25 cellular contexts compared by ENCODE assay signal in the genomic region with DNA sequence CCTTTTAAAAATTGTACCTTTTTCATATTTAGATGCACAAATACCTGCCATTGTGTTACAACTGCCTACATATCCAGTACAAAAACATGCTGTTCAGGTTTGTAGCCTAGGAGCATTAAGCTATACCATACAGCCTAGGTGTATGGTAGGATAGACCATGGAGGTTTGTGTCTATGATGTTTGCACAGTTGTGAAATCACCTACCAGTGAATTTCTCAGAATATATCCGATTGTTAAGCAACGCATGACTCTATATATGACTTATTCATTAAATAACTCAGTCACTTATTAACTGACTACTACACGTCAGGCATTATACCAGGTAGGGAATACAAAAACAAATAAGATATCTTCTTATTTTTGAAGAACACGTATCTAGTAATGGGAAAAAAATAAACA. TPM values are rescaled to one million over a fixed set of nuclear protein-coding genes. Genes with fewer than 3 reads are reported as not detected.
DNase-seq lines count a peak whose midpoint lies in the region; ATAC-seq and TF ChIP-seq lines count a peak whose summit lies in the region.
"Had no signal": no experiment of that assay in that cellular context is flagged by ENCODE, and none has a peak within 500 bp of the region (broad histone marks: within the 10 kb centered on the region; RNA-seq: fewer than 3 reads in every experiment).

No MANE protein-coding gene starts in this region.

- TF ChIP-seq POLR2A in right lobe of liver (IDR thresholded peaks at IDR 0.05) = no peak

- no peaks in the 10 kb centered on the region for H3K79me2 ChIP-seq in PC-3 (ENCODE audit: low read length)

- H3K4me3 Mint-ChIP-seq in stimulated activated naive CD8-positive, alpha-beta T cell treated with anti-CD3 and anti-CD28 coated beads, Interleukin-15, amount 100 ng/mL, for 72 hours = no peak overlapping the region
- H3K4me3 Mint-ChIP-seq in CD4-positive, alpha-beta T cell = no peak overlapping the region
- H3K4me3 Mint-ChIP-seq: CD8-positive, alpha-beta T cell; IgD-negative memory B cell had no signal

- in situ Hi-C loops in Caki2 (cut with HindIII; ENCODE audit: low pct_unique_long_range_greater_than_20kb, low sequenced_read_pairs) = no loop called here

- H3K27me3 ChIP-seq in PC-3 (ENCODE audit: low read length) = no peaks in the 10 kb centered on the region
- H3K27me3 ChIP-seq in right lobe of liver = no peaks in the 10 kb centered on the region
- no peaks in the 10 kb centered on the region for H3K27me3 ChIP-seq in CD4-positive, alpha-beta T cell (ENCODE audit: control insufficient read depth, insufficient read depth, low read length)
- H3K27me3 ChIP-seq: BLaER1 treated with 17β-estradiol and CSF1 and Interleukin-3, amounts not matched to agents 10 nM and 100 nM had no signal

- 31% methylated on average over 4 of the region's 4 CpGs for WGBS in right lobe of liver (ENCODE audit: insufficient coverage, low coverage, low lambda C conversion rate, missing lambda C conversion rate)

- peaks cover 6% of the 10 kb centered on the region for H3K4me1 Mint-ChIP-seq in stimulated activated naive CD8-positive, alpha-beta T cell treated with anti-CD3 and anti-CD28 coated beads, Interleukin-15, amount 100 ng/mL, for 72 hours
- H3K4me1 Mint-ChIP-seq in CD4-positive, alpha-beta T cell (ENCODE audit: low read depth) = peaks cover 5% of the 10 kb centered on the region

- no peaks in the 10 kb centered on the region for H3K27me3 Mint-ChIP-seq in stimulated activated naive CD8-positive, alpha-beta T cell treated with anti-CD3 and anti-CD28 coated beads, Interleukin-15, amount 100 ng/mL, for 72 hours
- no peaks in the 10 kb centered on the region for H3K27me3 Mint-ChIP-seq in CD4-positive, alpha-beta T cell
- H3K27me3 Mint-ChIP-seq: IgD-negative memory B cell had no signal

- H3K9me3 Mint-ChIP-seq in stimulated activated naive CD8-positive, alpha-beta T cell treated with anti-CD3 and anti-CD28 coated beads, Interleukin-15, amount 100 ng/mL, for 72 hours = no peaks in the 10 kb centered on the region
- no peaks in the 10 kb centered on the region for H3K9me3 Mint-ChIP-seq in CD4-positive, alpha-beta T cell
- H3K9me3 Mint-ChIP-seq: CD8-positive, alpha-beta T cell had no signal

- no peak overlapping the region for H3K4me2 ChIP-seq in PC-3 (ENCODE audit: low read length)
- H3K4me2 ChIP-seq: BLaER1 treated with 17β-estradiol and CSF1 and Interleukin-3, amounts not matched to agents 10 nM and 100 nM; KMS-11 had no signal

- no peak overlapping the region for H2AFZ ChIP-seq in PC-3 (ENCODE audit: low read length)
- H2AFZ ChIP-seq: GM23248 had no signal

- H3K27ac ChIP-seq in PC-3 (ENCODE audit: low read length) (no peak overlapping the region), right lobe of liver (peak overlapping the region in 2 of 3 donors; percentile 20 to 73)
- no peak overlapping the region for H3K27ac ChIP-seq in CD4-positive, alpha-beta T cell (ENCODE audit: low read depth, low read length)
- H3K27ac ChIP-seq: BLaER1 treated with 17β-estradiol and CSF1 and Interleukin-3, amounts not matched to agents 10 nM and 100 nM; GM23248; KMS-11 had no signal

- H3K4me3 ChIP-seq in PC-3 (ENCODE audit: low read length) = no peak overlapping the region
- H3K4me3 ChIP-seq in right lobe of liver = no peak overlapping the region
- H3K4me3 ChIP-seq: BLaER1 treated with 17β-estradiol and CSF1 and Interleukin-3, amounts not matched to agents 10 nM and 100 nM; GM23248 had no signal

- H3K9me2 ChIP-seq in PC-3 (replicated peaks; ENCODE audit: low read length) = no peaks in the 10 kb centered on the region

- H3K4me1 ChIP-seq in PC-3 (ENCODE audit: insufficient read depth, low read length) = no peaks in the 10 kb centered on the region
- peaks cover 0 to 14% (median 0%) of the 10 kb centered on the region in 4 donors for H3K4me1 ChIP-seq in right lobe of liver

- no peaks in the 10 kb centered on the region for H3K9me3 ChIP-seq in PC-3 (ENCODE audit: low read length)
- H3K9me3 ChIP-seq in right lobe of liver = no peaks in the 10 kb centered on the region
- H3K9me3 ChIP-seq in CD4-positive, alpha-beta T cell (ENCODE audit: control insufficient read depth, low read length) = no peaks in the 10 kb centered on the region
- H3K9me3 ChIP-seq: BLaER1 treated with 17β-estradiol and CSF1 and Interleukin-3, amounts not matched to agents 10 nM and 100 nM; Caco-2 had no signal

- CTCF ChIA-PET in PC-3 (lab: Charles Lee) = no interaction called here
- CTCF ChIA-PET in CD4-positive, alpha-beta T cell (lab: Charles Lee) = no interaction called here

- DNase-seq in Caki2 (ENCODE audit: low read depth) (peak; percentile 19), PC-3 (peak; percentile 35), glomerular visceral epithelial cell (ENCODE audit: extremely low spot score) (peak; percentile 10), right lobe of liver (no peak)
- DNase-seq in stimulated activated naive CD8-positive, alpha-beta T cell treated with anti-CD3 and anti-CD28 coated beads, Interleukin-15, amount 100 ng/mL, for 72 hours = no peak
- no peak for DNase-seq in CD4-positive, alpha-beta T cell
- DNase-seq: AML-193; Caco-2; CD8-positive, alpha-beta T cell; DMS79 treated with DMSO at 0.1 percent for 48 hours; GF-D8; GM23248; H7; MM.1S; NCI-H1694; NCI-H2029 treated with DMSO at 0.1 percent for 48 hours; NCI-H2227 treated with DMSO at 0.1 percent for 48 hours; NCI-H526 treated with DMSO at 0.1 percent for 48 hours; SHP77 treated with DMSO at 0.1 percent for 48 hours had no signal

- intact Hi-C loops in PC-3 (cut with micrococcal nuclease) = no loop called here
- intact Hi-C loops in right lobe of liver (cut with DNase I) = no loop called here
- intact Hi-C loops in CD4-positive, alpha-beta T cell (cut with DNase I, micrococcal nuclease) = no loop called here

- TF ChIP-seq CTCF in PC-3 (conservative IDR thresholded peaks at IDR 0.05; ENCODE audit: low read depth, low read length) = no peak
- TF ChIP-seq CTCF in right lobe of liver (IDR thresholded peaks at IDR 0.05) = no peak
- TF ChIP-seq CTCF in CD4-positive, alpha-beta T cell (IDR thresholded peaks at IDR 0.05) = no peak

- no peak overlapping the region for H3K9ac ChIP-seq in PC-3 (ENCODE audit: low read length)
- H3K9ac ChIP-seq: BLaER1 treated with 17β-estradiol and CSF1 and Interleukin-3, amounts not matched to agents 10 nM and 100 nM; GM23248; KMS-11 had no signal

- H3F3A ChIP-seq in PC-3 (ENCODE audit: low read length, unreplicated experiment) = no peaks in the 10 kb centered on the region

- POLR2A ChIA-PET in PC-3 (lab: Charles Lee; ENCODE audit: unreplicated experiment) = no interaction called here
- POLR2A ChIA-PET in CD4-positive, alpha-beta T cell (lab: Charles Lee) = no interaction called here

- H4K20me1 ChIP-seq in PC-3 (ENCODE audit: low read length) = no peaks in the 10 kb centered on the region
- H4K20me1 ChIP-seq: BLaER1 treated with 17β-estradiol and CSF1 and Interleukin-3, amounts not matched to agents 10 nM and 100 nM had no signal

- H3K27ac Mint-ChIP-seq in stimulated activated naive CD8-positive, alpha-beta T cell treated with anti-CD3 and anti-CD28 coated beads, Interleukin-15, amount 100 ng/mL, for 72 hours = no peak overlapping the region
- H3K27ac Mint-ChIP-seq in CD4-positive, alpha-beta T cell = no peak overlapping the region
- H3K27ac Mint-ChIP-seq: CD8-positive, alpha-beta T cell; IgD-negative memory B cell had no signal

- BruUV-seq in PC-3 (replicated peaks; lab: Mats Ljungman, UMichigan) = no TSS peak

- no peaks in the 10 kb centered on the region for H3K36me3 Mint-ChIP-seq in CD4-positive, alpha-beta T cell (ENCODE audit: low read depth)
- H3K36me3 Mint-ChIP-seq: CD8-positive, alpha-beta T cell had no signal

- ATAC-seq in PC-3 = no peak
- ATAC-seq in right lobe of liver = peak in 3 of 4 donors; percentile 57 to 82 (median 79)
- ATAC-seq in GM19351 (IDR thresholded peaks at IDR 0.05; ENCODE audit: unreplicated experiment) = no peak
- ATAC-seq in stimulated activated naive CD8-positive, alpha-beta T cell treated with anti-CD3 and anti-CD28 coated beads, Interleukin-15, amount 100 ng/mL, for 72 hours = no peak
- ATAC-seq in CD4-positive, alpha-beta T cell (ENCODE audit: poor library complexity) = no peak
- ATAC-seq in GM18498 (IDR thresholded peaks at IDR 0.05; ENCODE audit: unreplicated experiment) = no peak
- ATAC-seq: CD8-positive, alpha-beta T cell; Panc1 had no signal

- H3K36me3 ChIP-seq in PC-3 (ENCODE audit: low read depth, low read length) (no peaks in the 10 kb centered on the region), right lobe of liver (no peaks in the 10 kb centered on the region)
- H3K36me3 ChIP-seq: BLaER1 treated with 17β-estradiol and CSF1 and Interleukin-3, amounts not matched to agents 10 nM and 100 nM had no signal

RNA-seq across cellular contexts. Expression of a gene that starts 26.2 kb away (rescaled TPM):
- total RNA-seq in Caki2 (2014; rRNA removed; shearing (Covaris generic); ENCODE audit: low replicate concordance) = 7.3 and 7.7 TPM in 2 replicates
- total RNA-seq in PC-3 (2014; rRNA removed) = 17.8 and 22.2 TPM in 2 replicates
- 10 to 100 TPM; 24.1 to 65.3 (median 34.8) TPM for total RNA-seq in right lobe of liver
- total RNA-seq in CD4-positive, alpha-beta T cell = 10 to 100 TPM; 24.3 to 26.4 TPM

RNA-seq across cellular contexts. Expression of a gene that starts 54.4 kb away (rescaled TPM):
- 11.7 and 14.6 TPM in 2 replicates for total RNA-seq in Caki2 (2014; rRNA removed; shearing (Covaris generic); ENCODE audit: low replicate concordance)
- total RNA-seq in PC-3 (2014; rRNA removed) (12.7 and 14.4 TPM in 2 replicates), right lobe of liver (10 to 100 TPM in 5 of 6 experiments, 1 to 10 TPM in 1; 8.5 to 15.1 (median 12.4) TPM)
- total RNA-seq in CD4-positive, alpha-beta T cell = 10 to 100 TPM; 21.8 to 23.2 TPM

Comparison
In these comparisons a context has a peak if more than half of its experiments do, and no peak if none do; other contexts are left out.
1. DNase-seq: peak in Caki2 (single experiment), PC-3 (single experiment) and glomerular visceral epithelial cell (single experiment); none in right lobe of liver (0 of 3), stimulated activated naive CD8-positive, alpha-beta T cell treated with anti-CD3 and anti-CD28 coated beads, Interleukin-15, amount 100 ng/mL, for 72 hours (0 of 2) and CD4-positive, alpha-beta T cell (0 of 10).
2. ATAC-seq: peak in right lobe of liver (3 of 4); none in PC-3 (single experiment), GM19351 (single experiment), stimulated activated naive CD8-positive, alpha-beta T cell treated with anti-CD3 and anti-CD28 coated beads, Interleukin-15, amount 100 ng/mL, for 72 hours (single experiment), CD4-positive, alpha-beta T cell (single experiment) and GM18498 (single experiment).
3. H3K27ac ChIP-seq: peak in right lobe of liver (2 of 3); none in PC-3 (single experiment) and CD4-positive, alpha-beta T cell (single experiment).